In the genomic region with DNA sequence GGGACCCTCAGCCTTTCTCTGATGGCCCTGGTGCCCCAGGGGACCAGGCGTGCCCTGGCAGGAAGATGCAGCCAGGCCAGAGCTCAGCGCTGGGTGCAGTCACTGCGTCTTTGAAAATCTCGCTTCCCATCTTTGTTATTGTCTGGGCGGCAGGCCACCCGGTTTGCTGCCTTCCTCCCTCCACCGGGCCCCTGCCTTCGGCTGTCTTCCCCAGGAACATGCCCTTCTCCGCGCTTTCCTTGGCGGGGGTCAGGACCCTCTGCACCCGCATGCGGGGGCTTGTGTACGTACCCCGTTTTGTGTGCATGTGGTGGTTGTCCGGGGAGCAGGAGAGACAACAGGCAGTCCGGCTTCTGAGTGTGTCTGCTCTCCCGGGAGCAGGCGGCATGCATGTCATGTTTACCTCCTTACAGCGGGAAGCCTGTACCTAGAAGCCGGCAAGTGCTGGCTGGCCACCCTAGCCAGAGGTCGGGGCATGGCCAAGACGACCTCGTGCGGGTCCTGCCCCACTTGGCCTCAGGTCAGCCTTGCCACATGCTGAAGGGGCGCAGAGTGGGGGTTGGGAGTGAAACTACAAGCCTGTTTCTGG, we compare ENCODE assay signal across 10 cellular contexts. TPM values are rescaled to one million over a fixed set of nuclear protein-coding genes. Genes with fewer than 3 reads are reported as not detected.
DNase-seq lines count a peak whose midpoint lies in the region; ATAC-seq and TF ChIP-seq lines count a peak whose summit lies in the region.
"Had no signal": no experiment of that assay in that cellular context is flagged by ENCODE, and none has a peak within 500 bp of the region (broad histone marks: within the 10 kb centered on the region; RNA-seq: fewer than 3 reads in every experiment).

No MANE protein-coding gene starts in this region.

- H2AFZ ChIP-seq in parathyroid adenoma: peak overlapping the region; percentile 48

- H3K27ac ChIP-seq in angular gyrus (ENCODE audit: low read depth, low read length): peak overlapping the region; percentile 65
- peak overlapping the region in 3 of 4 donors; percentile 21 to 75 (median 53) for H3K27ac ChIP-seq in gastroesophageal sphincter
- peak overlapping the region; percentile 78 for H3K27ac ChIP-seq in parathyroid adenoma

- H3K79me2 ChIP-seq in parathyroid adenoma: peaks cover 19% of the 10 kb centered on the region

- H3K4me2 ChIP-seq in parathyroid adenoma (ENCODE audit: low read length): peak overlapping the region; percentile 83

- ATAC-seq in gastroesophageal sphincter (no peak), omental fat pad (ENCODE audit: low FRiP score) (no peak)

- H3K27me3 ChIP-seq in BE2C (no peaks in the 10 kb centered on the region), gastroesophageal sphincter (no peaks in the 10 kb centered on the region), parathyroid adenoma (ENCODE audit: control insufficient read depth, insufficient read depth, low read length) (no peaks in the 10 kb centered on the region)

- no peaks in the 10 kb centered on the region for H3K36me3 ChIP-seq in BE2C
- no peaks in the 10 kb centered on the region for H3K36me3 ChIP-seq in gastroesophageal sphincter
- H3K36me3 ChIP-seq in parathyroid adenoma (ENCODE audit: control insufficient read depth, insufficient read depth, low read length): no peaks in the 10 kb centered on the region

- peak overlapping the region; percentile 66 for H3K4me3 ChIP-seq in BE2C (ENCODE audit: low read depth, low read length)
- peak overlapping the region in 1 of 2 donors; percentile 68 for H3K4me3 ChIP-seq in gastroesophageal sphincter
- H3K4me3 ChIP-seq in parathyroid adenoma (ENCODE audit: low read depth, low read length): peak overlapping the region; percentile 53

- no peak for TF ChIP-seq CTCF in BE2C (IDR thresholded peaks at IDR 0.05; ENCODE audit: low read depth, low read length)
- TF ChIP-seq CTCF in gastroesophageal sphincter (IDR thresholded peaks at IDR 0.05): no peak
- TF ChIP-seq CTCF in parathyroid adenoma (IDR thresholded peaks at IDR 0.05): no peak
- TF ChIP-seq CTCF in omental fat pad (IDR thresholded peaks at IDR 0.05): no peak

- DNase-seq in BE2C: peak; percentile 90
- no peak for DNase-seq in NCI-H1092 treated with DMSO at 0.1 percent for 48 hours (lab: John Stamatoyannopoulos, UW)
- DNase-seq in omental fat pad (ENCODE audit: low spot score): no peak
- DNase-seq in posterior vena cava (ENCODE audit: low spot score): no peak
- DNase-seq in NCI-H2227 treated with DMSO at 0.1 percent for 48 hours (lab: John Stamatoyannopoulos, UW): no peak
- DNase-seq: stimulated activated CD4-positive, alpha-beta T cell treated with anti-CD3 and anti-CD28 coated beads, Interleukin-1b, Interleukin-23, amount 100 ng/mL, for 48 hours had no signal

- H3K4me1 ChIP-seq in BE2C (peaks cover 8% of the 10 kb centered on the region), gastroesophageal sphincter (peaks cover 0 to 41% (median 21%) of the 10 kb centered on the region in 3 donors), parathyroid adenoma (peaks cover 6% of the 10 kb centered on the region)

- TF ChIP-seq POLR2A in gastroesophageal sphincter (IDR thresholded peaks at IDR 0.05): no peak

- intact Hi-C loops in posterior vena cava (cut with DNase I): no loop called here

- H3K9ac ChIP-seq in parathyroid adenoma: no peak overlapping the region

- H3K9me3 ChIP-seq in BE2C (no peaks in the 10 kb centered on the region), gastroesophageal sphincter (no peaks in the 10 kb centered on the region), parathyroid adenoma (ENCODE audit: control insufficient read depth, low read length) (no peaks in the 10 kb centered on the region)

- WGBS in gastroesophageal sphincter (ENCODE audit: low coverage in 1 of 2), 2 donors: 80% methylated on average over 1 of the region's 26 CpGs; no CpG with 5 or more reads in 1 of the 2 donors

- no peak for TF ChIP-seq EP300 in gastroesophageal sphincter (IDR thresholded peaks at IDR 0.05)

RNA-seq across cellular contexts. Expression of a gene that starts 49.5 kb away (rescaled TPM):
- 65.5 TPM for polyA plus RNA-seq in BE2C (2012; ENCODE audit: insufficient read depth, insufficient read length, low read depth)
- total RNA-seq in gastroesophageal sphincter: 10 to 100 TPM; 42.0 to 93.4 (median 47.9) TPM
- 10 to 100 TPM; 19.2 to 45.4 (median 34.8) TPM for total RNA-seq in omental fat pad
- total RNA-seq in posterior vena cava: 10 to 100 TPM; 68.1 to 83.8 TPM
- total RNA-seq: CD4-positive, CD25-positive, alpha-beta regulatory T cell had no signal
- polyA plus RNA-seq: CD4-positive, CD25-positive, alpha-beta regulatory T cell had no signal
